Comparison of ENCODE assay signal across 20 cellular contexts in genomic region chr5:158718738-158719505, GRCh38.
DNase-seq lines count a peak whose midpoint lies in the region; ATAC-seq and TF ChIP-seq lines count a peak whose summit lies in the region.
"Had no signal": no experiment of that assay in that cellular context is flagged by ENCODE, and none has a peak within 500 bp of the region (broad histone marks: within the 10 kb centered on the region; RNA-seq: fewer than 3 reads in every experiment).

No MANE protein-coding gene starts in this region.

- POLR2A ChIA-PET in SK-N-SH (lab: Yijun Ruan, JAX), result no interaction called here

- H3K4me1 ChIP-seq in SK-N-SH (ENCODE audit: control insufficient read depth in 1 of 2, insufficient read depth in 2 of 2, low read depth in 1 of 2, low read length in 1 of 2), result peaks cover 0 to 3% of the 10 kb centered on the region in 2 experiments; a peak in 1 of 4 replicates
- peaks cover 43% of the 10 kb centered on the region for H3K4me1 ChIP-seq in adipocyte (ENCODE audit: control insufficient read depth, insufficient read depth, low read length)
- H3K4me1 ChIP-seq in tibial artery, result peaks cover 0 to 72% (median 13%) of the 10 kb centered on the region in 4 donors
- peaks cover 0 to 18% (median 4%) of the 10 kb centered on the region in 4 donors for H3K4me1 ChIP-seq in right lobe of liver
- H3K4me1 ChIP-seq: lower lobe of right lung, psoas muscle had no signal

- TF ChIP-seq RAD21 in SK-N-SH (IDR thresholded peaks at IDR 0.05; ENCODE audit: low read length), result no peak

- intact Hi-C loops in tibial artery (cut with DNase I; ENCODE audit: low total_unique reads), result no loop called here
- intact Hi-C loops in right lobe of liver (cut with DNase I), result no loop called here

- TF ChIP-seq CTCF in SK-N-SH (IDR thresholded peaks at IDR 0.05) (no peak), fibroblast of the aortic adventitia (IDR thresholded peaks at IDR 0.05; ENCODE audit: insufficient read depth, low read length) (no peak), tibial artery (IDR thresholded peaks at IDR 0.05) (no peak), right lobe of liver (IDR thresholded peaks at IDR 0.05) (no peak)

- no peak for TF ChIP-seq POLR2A in right lobe of liver (IDR thresholded peaks at IDR 0.05)

- DNase-seq in SK-N-SH (no peak), adipocyte (ENCODE audit: low read depth) (peak; percentile 89), fibroblast of the aortic adventitia (ENCODE audit: low read depth) (peak; percentile 92), tibial artery (no peak), NCI-H510A treated with DMSO at 0.1 percent for 48 hours (lab: John Stamatoyannopoulos, UW) (no peak), right lobe of liver (no peak)
- DNase-seq in stimulated activated CD4-positive, alpha-beta T cell treated with anti-CD3 and anti-CD28 coated beads, Interleukin-4, amount 100 ng/mL, for 24 hours, result no peak
- DNase-seq: ACHN; glutamatergic neuron; HFFc6; lower lobe of right lung; naive B cell; NCI-H187; NCI-H446; psoas muscle; SIG-M5; stimulated activated CD4-positive, alpha-beta T cell treated with anti-CD3 and anti-CD28 coated beads, Interleukin-15, amount 100 ng/mL, for 24 hours; stimulated activated naive CD8-positive, alpha-beta T cell treated with anti-CD3 and anti-CD28 coated beads, Interleukin-15, amount 100 ng/mL, for 72 hours; T-helper 17 cell had no signal

- no peak for TF ChIP-seq EP300 in SK-N-SH (IDR thresholded peaks at IDR 0.05; ENCODE audit: borderline replicate concordance in 1 of 2, low read depth in 1 of 2, low read length in 1 of 2)

- CTCF ChIA-PET in SK-N-SH (lab: Yijun Ruan, JAX), result interaction anchor here (0.8 kb wide), 1 partner anchor 23 kb away, joined by 3 read pairs; no protein-coding TSS in a partner anchor

- no peaks in the 10 kb centered on the region for H3K79me2 ChIP-seq in SK-N-SH (ENCODE audit: insufficient read depth)

- no peaks in the 10 kb centered on the region for H3K9me2 ChIP-seq in SK-N-SH

- no peak for ATAC-seq in SK-N-SH treated with all-trans-retinoic acid at 6 μM for 48 hours
- no peak for ATAC-seq in right lobe of liver
- ATAC-seq: lower lobe of right lung; psoas muscle; stimulated activated naive CD8-positive, alpha-beta T cell treated with anti-CD3 and anti-CD28 coated beads, Interleukin-15, amount 100 ng/mL, for 72 hours; T-helper 17 cell had no signal

- H3K9me3 ChIP-seq in SK-N-SH (no peaks in the 10 kb centered on the region), adipocyte (ENCODE audit: control insufficient read depth, low read length) (no peaks in the 10 kb centered on the region), tibial artery (no peaks in the 10 kb centered on the region), right lobe of liver (no peaks in the 10 kb centered on the region)
- H3K9me3 ChIP-seq: lower lobe of right lung, psoas muscle had no signal

- H3K27ac ChIP-seq in SK-N-SH (ENCODE audit: low read depth in 2 of 2, low read length in 1 of 2) (no peak overlapping the region), tibial artery (peak overlapping the region; percentile 40 to 50), right lobe of liver (no peak overlapping the region)
- H3K27ac ChIP-seq: lower lobe of right lung, psoas muscle had no signal

- H3K36me3 ChIP-seq in SK-N-SH (replicated peaks in 1 of 2; ENCODE audit: control insufficient read depth in 1 of 2, insufficient read depth in 2 of 2, low read length in 1 of 2), result no peaks in the 10 kb centered on the region
- H3K36me3 ChIP-seq in adipocyte (ENCODE audit: control insufficient read depth, insufficient read depth, low read length, severe bottlenecking), result peaks cover 47% of the 10 kb centered on the region
- no peaks in the 10 kb centered on the region for H3K36me3 ChIP-seq in tibial artery
- H3K36me3 ChIP-seq in right lobe of liver, result no peaks in the 10 kb centered on the region
- H3K36me3 ChIP-seq: lower lobe of right lung had no signal

- H3K4me3 ChIP-seq in SK-N-SH (ENCODE audit: low read depth in 2 of 2, low read length in 1 of 2) (no peak overlapping the region), adipocyte (ENCODE audit: low read length) (peak overlapping the region; percentile 22), fibroblast of the aortic adventitia (ENCODE audit: low read depth, low read length) (no peak overlapping the region), tibial artery (no peak overlapping the region), right lobe of liver (no peak overlapping the region)
- H3K4me3 ChIP-seq: lower lobe of right lung, psoas muscle had no signal

- H4K20me1 ChIP-seq in SK-N-SH (ENCODE audit: insufficient read depth), result no peaks in the 10 kb centered on the region

- no peaks in the 10 kb centered on the region for H3F3A ChIP-seq in SK-N-SH (replicated peaks; ENCODE audit: insufficient read depth)

- H3K4me2 ChIP-seq in SK-N-SH, result no peak overlapping the region

- no peak overlapping the region for H3K9ac ChIP-seq in SK-N-SH
- peak overlapping the region; percentile 42 for H3K9ac ChIP-seq in adipocyte (ENCODE audit: low read length)

- H3K27me3 ChIP-seq in SK-N-SH (ENCODE audit: insufficient read depth) (no peaks in the 10 kb centered on the region), adipocyte (replicated peaks; ENCODE audit: control insufficient read depth, insufficient read depth, low read length) (no peaks in the 10 kb centered on the region), tibial artery (no peaks in the 10 kb centered on the region), right lobe of liver (no peaks in the 10 kb centered on the region)

- no peak overlapping the region for H2AFZ ChIP-seq in SK-N-SH (ENCODE audit: low read depth)

TF ChIP-seq in SK-N-SH treated with all-trans-retinoic acid at 6 μM for 48 hours, 23 proteins besides CTCF, POLR2A, EP300 and RAD21 (continues in another document):
- TF ChIP-seq ZFP3 (CRISPR knock-in tag; IDR thresholded peaks at IDR 0.05) (peak; percentile 12; the same call in 1 of the 2 replicates), ZNF8 (CRISPR knock-in tag; IDR thresholded peaks at IDR 0.05) (no peak), CREB5 (CRISPR knock-in tag; IDR thresholded peaks at IDR 0.05; ENCODE audit: low read depth) (no peak; the same call in 1 of the 2 replicates), TCF4 (CRISPR knock-in tag; IDR thresholded peaks at IDR 0.05; ENCODE audit: borderline replicate concordance) (no peak), TOX (CRISPR knock-in tag; IDR thresholded peaks at IDR 0.05; ENCODE audit: borderline replicate concordance) (no peak), SNAI2 (CRISPR knock-in tag; IDR thresholded peaks at IDR 0.05) (no peak), ARNTL (CRISPR knock-in tag; IDR thresholded peaks at IDR 0.05; ENCODE audit: borderline replicate concordance, low read depth) (no peak), ZNF70 (CRISPR knock-in tag; IDR thresholded peaks at IDR 0.05) (no peak)

TF ChIP-seq in SK-N-SH, 30 proteins besides CTCF, POLR2A, EP300 and RAD21 (continues in another document):
- TF ChIP-seq CHD2 (IDR thresholded peaks at IDR 0.05; ENCODE audit: low read length, partially characterized antibody) (no peak), USF1 (IDR thresholded peaks at IDR 0.05; ENCODE audit: borderline replicate concordance, low read depth) (no peak), ZBTB33 (IDR thresholded peaks at IDR 0.05; ENCODE audit: borderline replicate concordance, low read depth) (no peak), RXRA (IDR thresholded peaks at IDR 0.05; ENCODE audit: borderline replicate concordance, low read depth) (no peak), SMC3 (IDR thresholded peaks at IDR 0.05; ENCODE audit: low read depth, low read length) (no peak), NRF1 (IDR thresholded peaks at IDR 0.05; ENCODE audit: low read depth, low read length) (no peak), YY1 (IDR thresholded peaks at IDR 0.05; ENCODE audit: low read depth) (no peak), POLR2AphosphoS5 (IDR thresholded peaks at IDR 0.05; ENCODE audit: low read depth, low read length) (no peak), MAX (IDR thresholded peaks at IDR 0.05; ENCODE audit: low read depth) (no peak), ELF1 (IDR thresholded peaks at IDR 0.05) (no peak), FOSL2 (IDR thresholded peaks at IDR 0.05; ENCODE audit: borderline replicate concordance, low read depth) (no peak), GATA2 (CRISPR knock-in tag; IDR thresholded peaks at IDR 0.05) (no peak), MXI1 (IDR thresholded peaks at IDR 0.05; ENCODE audit: low read depth, low read length) (no peak), SIN3A (IDR thresholded peaks at IDR 0.05; ENCODE audit: borderline replicate concordance, low read depth, low read length) (no peak), GABPA (IDR thresholded peaks at IDR 0.05; ENCODE audit: low read depth) (no peak)

Comparison
In these comparisons a context has a peak if more than half of its experiments do, and no peak if none do; other contexts are left out.
1. DNase-seq: peak in adipocyte (single experiment) and fibroblast of the aortic adventitia (single experiment); none in SK-N-SH (single experiment), tibial artery (0 of 2), stimulated activated CD4-positive, alpha-beta T cell treated with anti-CD3 and anti-CD28 coated beads, Interleukin-4, amount 100 ng/mL, for 24 hours (single experiment), NCI-H510A treated with DMSO at 0.1 percent for 48 hours (single experiment) and right lobe of liver (0 of 3).
2. H3K27ac ChIP-seq: peak in tibial artery (2 of 2); none in SK-N-SH (0 of 2) and right lobe of liver (0 of 3).